20 cellular contexts compared by ENCODE assay signal in the genomic region with DNA sequence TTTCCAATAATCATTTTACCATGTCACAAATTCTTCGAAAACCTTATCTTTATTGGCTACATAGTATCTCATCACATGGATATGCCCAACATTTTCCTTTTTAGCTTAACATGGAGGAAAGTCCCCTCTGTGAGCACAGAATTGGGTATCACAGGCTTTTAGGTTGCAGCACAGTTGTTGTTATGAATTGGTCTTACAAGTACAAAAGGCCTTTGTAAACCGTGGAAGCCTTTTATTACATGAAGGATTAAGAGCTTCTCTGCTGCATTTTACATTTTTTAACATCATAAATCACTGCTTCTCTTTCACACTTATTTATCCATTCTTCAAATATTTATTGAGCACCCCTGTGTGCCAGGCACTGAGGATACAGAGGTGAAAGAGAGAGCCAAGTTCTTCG.
"Had no signal": no experiment of that assay in that cellular context is flagged by ENCODE, and none has a peak within 500 bp of the region (broad histone marks: within the 10 kb centered on the region; RNA-seq: fewer than 3 reads in every experiment).

No MANE protein-coding gene starts in this region.

- H3K27ac ChIP-seq: colonic mucosa, gastrocnemius medialis, hepatocyte, right lobe of liver, skin epidermis, suprapubic skin, tibial nerve, WERI-Rb-1 had no signal

- H3K4me1 ChIP-seq: colonic mucosa, gastrocnemius medialis, right lobe of liver, suprapubic skin, tibial nerve had no signal

- H3K9me3 ChIP-seq: colonic mucosa, gastrocnemius medialis, right lobe of liver, suprapubic skin, tibial nerve had no signal

- DNase-seq: activated CD4-positive, alpha-beta T cell treated with anti-CD3 and anti-CD28 coated beads for 48 hours; activated CD4-positive, alpha-beta T cell treated with anti-CD3 and anti-CD28 coated beads, Interleukin-2, amount 50 U/mL, for 48 hours; activated CD8-positive, alpha-beta memory T cell treated with anti-CD3 and anti-CD28 coated beads for 24 hours; activated gamma-delta T cell treated with Interleukin-2 at 50 U/mL for 16 hours; activated naive CD8-positive, alpha-beta T cell treated with anti-CD3 and anti-CD28 coated beads, Interleukin-2, amount 50 U/mL, for 24 hours; colonic mucosa; effector memory CD4-positive, alpha-beta T cell; erythroblast; gastrocnemius medialis; right lobe of liver; stimulated activated CD4-positive, alpha-beta T cell treated with anti-CD3 and anti-CD28 coated beads, Interleukin-12 subunit alpha, Interleukin-12 subunit beta, amount 100 ng/mL, for 4 hours; stimulated activated CD4-positive, alpha-beta T cell treated with anti-CD3 and anti-CD28 coated beads, Interleukin-4, amount 100 ng/mL, for 1 hour; stimulated activated naive CD8-positive, alpha-beta T cell treated with anti-CD3 and anti-CD28 coated beads, Interleukin-15, amount 100 ng/mL, for 72 hours; WERI-Rb-1 had no signal

- H3K4me3 ChIP-seq: colonic mucosa, gastrocnemius medialis, hepatocyte, right lobe of liver, skin epidermis, suprapubic skin, tibial nerve had no signal

- H3K27me3 ChIP-seq: colonic mucosa, gastrocnemius medialis, hepatocyte, right lobe of liver, suprapubic skin, tibial nerve had no signal

- ATAC-seq: activated CD4-positive, CD25-positive, alpha-beta regulatory T cell treated with anti-CD3 and anti-CD28 coated beads, Interleukin-2, amount 50 U/mL, for 24 hours; activated naive CD8-positive, alpha-beta T cell treated with anti-CD3 and anti-CD28 coated beads, Interleukin-2, amount 50 U/mL, for 24 hours; gastrocnemius medialis; natural killer cell treated with Interleukin-12 subunit alpha and Interleukin-12 subunit beta and Interleukin-15 and Interleukin-18, amount 100 ng/mL, for 72 hours; right lobe of liver; stimulated activated naive CD8-positive, alpha-beta T cell treated with anti-CD3 and anti-CD28 coated beads, Interleukin-15, amount 100 ng/mL, for 72 hours had no signal
